Comparison of ENCODE assay signal across 20 cellular contexts in the genomic region with DNA sequence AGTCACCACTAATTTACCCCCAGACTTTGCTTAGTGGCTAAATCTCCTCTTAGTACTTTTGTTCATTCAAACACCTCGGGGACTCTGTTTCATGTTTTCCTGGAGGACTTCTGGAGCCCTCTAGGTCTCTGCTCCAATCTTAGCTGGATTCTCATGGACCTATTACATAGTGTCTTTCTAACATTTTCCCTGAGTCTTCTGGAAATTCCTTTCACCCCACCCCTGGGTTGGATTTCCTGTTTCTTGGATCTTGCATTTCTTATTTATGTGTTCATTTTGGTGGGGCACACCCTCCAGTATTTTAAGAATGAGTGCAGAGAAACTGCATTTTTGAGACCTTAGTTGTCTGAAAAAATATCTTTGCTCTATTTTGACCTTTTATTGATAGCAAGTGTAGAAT.
DNase-seq lines count a peak whose midpoint lies in the region; ATAC-seq and TF ChIP-seq lines count a peak whose summit lies in the region.
"Had no signal": no experiment of that assay in that cellular context is flagged by ENCODE, and none has a peak within 500 bp of the region (broad histone marks: within the 10 kb centered on the region; RNA-seq: fewer than 3 reads in every experiment).

No MANE protein-coding gene starts in this region.

- no peak overlapping the region for H2AFZ ChIP-seq in smooth muscle cell (ENCODE audit: low read depth)

- no peaks in the 10 kb centered on the region for H3K36me3 Mint-ChIP-seq in MCF 10A (ENCODE audit: insufficient read depth, unreplicated experiment)
- H3K36me3 Mint-ChIP-seq: activated naive CD8-positive, alpha-beta T cell had no signal

- no peaks in the 10 kb centered on the region for H3K9me3 ChIP-seq in breast epithelium
- H3K9me3 ChIP-seq in RWPE2 (ENCODE audit: severe bottlenecking): no peaks in the 10 kb centered on the region
- no peaks in the 10 kb centered on the region for H3K9me3 ChIP-seq in smooth muscle cell (replicated peaks; ENCODE audit: low read depth)
- H3K9me3 ChIP-seq: heart right ventricle, tibial nerve had no signal

- no peaks in the 10 kb centered on the region for H4K20me1 ChIP-seq in smooth muscle cell (ENCODE audit: low read depth)

- intact Hi-C loops in MCF 10A (cut with micrococcal nuclease) (loop anchor here (10.0 kb wide), 1 partner anchor 309 kb away; no protein-coding TSS in a partner anchor), breast epithelium (cut with DNase I; ENCODE audit: low total_unique reads) (no loop called here)

- H3K79me2 ChIP-seq in smooth muscle cell (ENCODE audit: low read depth): no peaks in the 10 kb centered on the region

- CTCF ChIA-PET in MCF 10A (lab: Yijun Ruan, JAX): interaction anchor here (0.6 to 2.0 kb wide), 2 partner anchors 241 to 997 kb away, joined by 3 to 5 read pairs; no protein-coding TSS in a partner anchor

- no peaks in the 10 kb centered on the region for H3K27me3 Mint-ChIP-seq in MCF 10A (ENCODE audit: insufficient read depth, unreplicated experiment)
- H3K27me3 Mint-ChIP-seq: activated CD4-positive, alpha-beta T cell treated with anti-CD3 and anti-CD28 coated beads, Interleukin-2, amount 10 ng/mL, durations not matched to agents 7 days and 5 days had no signal

- no peak overlapping the region for H3K4me3 Mint-ChIP-seq in MCF 10A (ENCODE audit: unreplicated experiment)
- H3K4me3 Mint-ChIP-seq: activated CD4-positive, alpha-beta T cell treated with anti-CD3 and anti-CD28 coated beads, Interleukin-2, amount 10 ng/mL, durations not matched to agents 7 days and 5 days; activated naive CD8-positive, alpha-beta T cell; activated T-cell treated with anti-CD3 and anti-CD28 coated beads, Interleukin-2, amount 50 U/mL, for 4 hours had no signal

- H3K36me3 ChIP-seq in breast epithelium (no peaks in the 10 kb centered on the region), RWPE2 (ENCODE audit: low read depth) (no peaks in the 10 kb centered on the region), smooth muscle cell (ENCODE audit: low read depth) (no peaks in the 10 kb centered on the region)
- H3K36me3 ChIP-seq: heart right ventricle, tibial nerve had no signal

- no peak overlapping the region for H3K9ac ChIP-seq in smooth muscle cell (ENCODE audit: low read depth)
- H3K9ac ChIP-seq: KMS-11 had no signal

- in situ Hi-C loops in GM13976 (cut with MboI; ENCODE audit: low sequenced_read_pairs, unreplicated experiment): no loop called here

- peaks cover 56% of the 10 kb centered on the region for H3K4me1 Mint-ChIP-seq in MCF 10A (ENCODE audit: insufficient read depth, unreplicated experiment)
- H3K4me1 Mint-ChIP-seq: activated CD4-positive, alpha-beta T cell treated with anti-CD3 and anti-CD28 coated beads, Interleukin-2, amount 10 ng/mL, durations not matched to agents 7 days and 5 days had no signal

- peak overlapping the region; percentile 86 for H3K27ac Mint-ChIP-seq in MCF 10A (ENCODE audit: low read depth, unreplicated experiment)
- H3K27ac Mint-ChIP-seq: activated CD4-positive, alpha-beta T cell treated with anti-CD3 and anti-CD28 coated beads, Interleukin-2, amount 10 ng/mL, durations not matched to agents 7 days and 5 days; activated naive CD8-positive, alpha-beta T cell had no signal

- no peak for TF ChIP-seq CTCF in MCF 10A (IDR thresholded peaks at IDR 0.05; ENCODE audit: unreplicated experiment)
- no peak for TF ChIP-seq CTCF in breast epithelium (IDR thresholded peaks at IDR 0.05)
- TF ChIP-seq CTCF in RWPE2 (IDR thresholded peaks at IDR 0.05; ENCODE audit: poor library complexity, severe bottlenecking): no peak
- TF ChIP-seq CTCF in fibroblast of mammary gland (conservative IDR thresholded peaks at IDR 0.05; ENCODE audit: control insufficient read depth, insufficient read depth, low read depth, low read length): no peak
- TF ChIP-seq CTCF in smooth muscle cell (IDR thresholded peaks at IDR 0.05; ENCODE audit: borderline replicate concordance, insufficient read depth, poor library complexity, severe bottlenecking): no peak
- TF ChIP-seq CTCF in GM13976 (IDR thresholded peaks at IDR 0.05; ENCODE audit: borderline replicate concordance, control extremely low read depth, extremely low read depth, insufficient read depth, missing control alignments): no peak

- BruUV-seq in MCF 10A (replicated peaks; lab: Mats Ljungman, UMichigan): no TSS peak

- WGBS in smooth muscle cell (ENCODE audit: low lambda C conversion rate): 80% methylated on average over 1 of the region's 1 CpG

- H3K4me1 ChIP-seq in breast epithelium (no peaks in the 10 kb centered on the region), RWPE2 (ENCODE audit: insufficient read depth, poor library complexity, severe bottlenecking) (peaks cover 54% of the 10 kb centered on the region), smooth muscle cell (ENCODE audit: low read depth) (peaks cover 14% of the 10 kb centered on the region)

- H3K4me2 ChIP-seq in smooth muscle cell: peak overlapping the region; percentile 7
- H3K4me2 ChIP-seq: KMS-11 had no signal

- no peaks in the 10 kb centered on the region for H3K9me3 Mint-ChIP-seq in MCF 10A (ENCODE audit: unreplicated experiment)
- H3K9me3 Mint-ChIP-seq: activated CD4-positive, alpha-beta T cell treated with anti-CD3 and anti-CD28 coated beads, Interleukin-2, amount 10 ng/mL, durations not matched to agents 7 days and 5 days; activated T-cell treated with anti-CD3 and anti-CD28 coated beads, Interleukin-2, amount 50 U/mL, for 4 hours had no signal

- no peak for TF ChIP-seq POLR2A in breast epithelium (IDR thresholded peaks at IDR 0.05)

- no peaks in the 10 kb centered on the region for H3F3A ChIP-seq in smooth muscle cell (ENCODE audit: low read depth)

- H3K4me3 ChIP-seq in breast epithelium (no peak overlapping the region), RWPE2 (ENCODE audit: severe bottlenecking) (no peak overlapping the region), fibroblast of mammary gland (ENCODE audit: control insufficient read depth, low read depth, low read length) (no peak overlapping the region), smooth muscle cell (no peak overlapping the region)
- H3K4me3 ChIP-seq: heart right ventricle, SK-N-MC, tibial nerve had no signal

- POLR2A ChIA-PET in MCF 10A (lab: Yijun Ruan, JAX): no interaction called here

- ATAC-seq in RWPE2 (ENCODE audit: low read depth) (peak; percentile 63), HG03342 (IDR thresholded peaks at IDR 0.05; ENCODE audit: unreplicated experiment) (no peak)
- ATAC-seq: activated T-cell treated with anti-CD3 and anti-CD28 coated beads, Interleukin-2, amount 50 U/mL, for 4 hours had no signal

- H3K27me3 ChIP-seq in breast epithelium (no peaks in the 10 kb centered on the region), RWPE2 (ENCODE audit: insufficient read depth, poor library complexity, severe bottlenecking) (no peaks in the 10 kb centered on the region), smooth muscle cell (ENCODE audit: low read depth) (no peaks in the 10 kb centered on the region)
- H3K27me3 ChIP-seq: heart right ventricle, tibial nerve had no signal

- no peak overlapping the region for H3K27ac ChIP-seq in breast epithelium
- H3K27ac ChIP-seq in RWPE2 (ENCODE audit: poor library complexity, severe bottlenecking): peak overlapping the region; percentile 98
- peak overlapping the region; percentile 33 for H3K27ac ChIP-seq in smooth muscle cell (ENCODE audit: low read depth)
- H3K27ac ChIP-seq: 22Rv1, heart right ventricle, KMS-11, SK-N-MC had no signal

- DNase-seq in MCF 10A (ENCODE audit: unreplicated experiment): peak; percentile 28
- DNase-seq in breast epithelium (ENCODE audit: low spot score in 2 of 2): no peak
- DNase-seq in RWPE2 (ENCODE audit: low spot score): no peak
- peak; percentile 48 for DNase-seq in fibroblast of mammary gland (ENCODE audit: low read depth)
- no peak for DNase-seq in smooth muscle cell (lab: John Stamatoyannopoulos, UW; ENCODE audit: unreplicated experiment)
- DNase-seq in DMS79 (lab: John Stamatoyannopoulos, UW): no peak
- DNase-seq in GM13976 (ENCODE audit: low spot score): no peak
- DNase-seq: activated CD4-positive, alpha-beta T cell treated with anti-CD3 and anti-CD28 coated beads, Interleukin-2, amount 10 ng/mL, durations not matched to agents 7 days and 5 days; activated T-cell treated with anti-CD3 and anti-CD28 coated beads, Interleukin-2, amount 50 U/mL, for 4 hours; heart right ventricle; kidney glomerular epithelial cell; NCI-H1436 treated with DMSO at 0.1 percent for 48 hours; NCI-H446 treated with DMSO at 0.1 percent for 48 hours; stimulated activated CD4-positive, alpha-beta T cell treated with anti-CD3 and anti-CD28 coated beads, Interleukin-4, amount 100 ng/mL, for 4 hours had no signal

Comparison
In these comparisons a context has a peak if more than half of its experiments do, and no peak if none do; other contexts are left out.
1. DNase-seq: peak in MCF 10A (single experiment) and fibroblast of mammary gland (single experiment); none in breast epithelium (0 of 2), RWPE2 (single experiment), smooth muscle cell (single experiment), DMS79 (single experiment) and GM13976 (single experiment).
2. H3K27ac ChIP-seq: peak in RWPE2 (single experiment) and smooth muscle cell (single experiment); none in breast epithelium (0 of 2).